1 cellular context compared by ENCODE assay signal in the genomic region with DNA sequence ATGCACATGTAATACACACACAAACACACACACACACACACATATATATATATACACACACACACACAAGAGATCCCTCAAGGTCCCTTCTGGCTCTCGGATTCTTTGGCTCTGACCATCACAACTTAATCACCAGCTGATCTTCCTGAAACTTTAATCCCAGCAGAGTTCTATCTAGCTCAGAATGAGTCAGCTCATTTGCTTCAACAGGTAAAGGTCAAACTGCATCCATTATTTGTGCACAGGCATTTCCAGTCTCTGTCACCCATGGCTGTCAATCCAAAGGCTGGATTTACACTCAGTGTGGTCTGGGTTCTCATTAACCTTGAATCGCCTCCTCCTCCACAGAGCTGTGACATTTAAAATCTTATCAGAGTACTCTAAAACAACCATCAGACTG.
TF ChIP-seq lines count a peak whose summit lies in the region.

No MANE protein-coding gene starts in this region.

TF ChIP-seq in HepG2, 621 proteins besides CTCF, POLR2A, EP300 and RAD21 (continued from another document):
- TF ChIP-seq, protein P1, sequence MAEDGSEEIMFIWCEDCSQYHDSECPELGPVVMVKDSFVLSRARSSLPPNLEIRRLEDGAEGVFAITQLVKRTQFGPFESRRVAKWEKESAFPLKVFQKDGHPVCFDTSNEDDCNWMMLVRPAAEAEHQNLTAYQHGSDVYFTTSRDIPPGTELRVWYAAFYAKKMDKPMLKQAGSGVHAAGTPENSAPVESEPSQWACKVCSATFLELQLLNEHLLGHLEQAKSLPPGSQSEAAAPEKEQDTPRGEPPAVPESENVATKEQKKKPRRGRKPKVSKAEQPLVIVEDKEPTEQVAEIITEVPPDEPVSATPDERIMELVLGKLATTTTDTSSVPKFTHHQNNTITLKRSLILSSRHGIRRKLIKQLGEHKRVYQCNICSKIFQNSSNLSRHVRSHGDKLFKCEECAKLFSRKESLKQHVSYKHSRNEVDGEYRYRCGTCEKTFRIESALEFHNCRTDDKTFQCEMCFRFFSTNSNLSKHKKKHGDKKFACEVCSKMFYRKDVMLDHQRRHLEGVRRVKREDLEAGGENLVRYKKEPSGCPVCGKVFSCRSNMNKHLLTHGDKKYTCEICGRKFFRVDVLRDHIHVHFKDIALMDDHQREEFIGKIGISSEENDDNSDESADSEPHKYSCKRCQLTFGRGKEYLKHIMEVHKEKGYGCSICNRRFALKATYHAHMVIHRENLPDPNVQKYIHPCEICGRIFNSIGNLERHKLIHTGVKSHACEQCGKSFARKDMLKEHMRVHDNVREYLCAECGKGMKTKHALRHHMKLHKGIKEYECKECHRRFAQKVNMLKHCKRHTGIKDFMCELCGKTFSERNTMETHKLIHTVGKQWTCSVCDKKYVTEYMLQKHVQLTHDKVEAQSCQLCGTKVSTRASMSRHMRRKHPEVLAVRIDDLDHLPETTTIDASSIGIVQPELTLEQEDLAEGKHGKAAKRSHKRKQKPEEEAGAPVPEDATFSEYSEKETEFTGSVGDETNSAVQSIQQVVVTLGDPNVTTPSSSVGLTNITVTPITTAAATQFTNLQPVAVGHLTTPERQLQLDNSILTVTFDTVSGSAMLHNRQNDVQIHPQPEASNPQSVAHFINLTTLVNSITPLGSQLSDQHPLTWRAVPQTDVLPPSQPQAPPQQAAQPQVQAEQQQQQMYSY (CRISPR knock-in tag; IDR thresholded peaks at IDR 0.05), result no peak
- TF ChIP-seq, protein P2, sequence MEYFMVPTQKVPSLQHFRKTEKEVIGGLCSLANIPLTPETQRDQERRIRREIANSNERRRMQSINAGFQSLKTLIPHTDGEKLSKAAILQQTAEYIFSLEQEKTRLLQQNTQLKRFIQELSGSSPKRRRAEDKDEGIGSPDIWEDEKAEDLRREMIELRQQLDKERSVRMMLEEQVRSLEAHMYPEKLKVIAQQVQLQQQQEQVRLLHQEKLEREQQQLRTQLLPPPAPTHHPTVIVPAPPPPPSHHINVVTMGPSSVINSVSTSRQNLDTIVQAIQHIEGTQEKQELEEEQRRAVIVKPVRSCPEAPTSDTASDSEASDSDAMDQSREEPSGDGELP (IDR thresholded peaks at IDR 0.05; ENCODE audit: borderline replicate concordance, low read depth), result peak; percentile 30; the same call in 1 of the 2 replicates
- TF ChIP-seq MBD4 (IDR thresholded peaks at IDR 0.05; ENCODE audit: borderline replicate concordance, low read length), result no peak
- 0 out of 2 replicates have a peak, but pooled peaks have one; percentile 26 for TF ChIP-seq MAFF (IDR thresholded peaks at IDR 0.05; ENCODE audit: low read depth, low read length)
- no peak for TF ChIP-seq MTA1 (CRISPR knock-in tag; IDR thresholded peaks at IDR 0.05; ENCODE audit: borderline replicate concordance)
- TF ChIP-seq, protein P3, sequence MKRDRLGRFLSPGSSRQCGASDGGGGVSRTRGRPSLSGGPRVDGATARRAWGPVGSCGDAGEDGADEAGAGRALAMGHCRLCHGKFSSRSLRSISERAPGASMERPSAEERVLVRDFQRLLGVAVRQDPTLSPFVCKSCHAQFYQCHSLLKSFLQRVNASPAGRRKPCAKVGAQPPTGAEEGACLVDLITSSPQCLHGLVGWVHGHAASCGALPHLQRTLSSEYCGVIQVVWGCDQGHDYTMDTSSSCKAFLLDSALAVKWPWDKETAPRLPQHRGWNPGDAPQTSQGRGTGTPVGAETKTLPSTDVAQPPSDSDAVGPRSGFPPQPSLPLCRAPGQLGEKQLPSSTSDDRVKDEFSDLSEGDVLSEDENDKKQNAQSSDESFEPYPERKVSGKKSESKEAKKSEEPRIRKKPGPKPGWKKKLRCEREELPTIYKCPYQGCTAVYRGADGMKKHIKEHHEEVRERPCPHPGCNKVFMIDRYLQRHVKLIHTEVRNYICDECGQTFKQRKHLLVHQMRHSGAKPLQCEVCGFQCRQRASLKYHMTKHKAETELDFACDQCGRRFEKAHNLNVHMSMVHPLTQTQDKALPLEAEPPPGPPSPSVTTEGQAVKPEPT (CRISPR knock-in tag; IDR thresholded peaks at IDR 0.05; ENCODE audit: low read depth), result no peak
- no peak for TF ChIP-seq CC2D1A (CRISPR knock-in tag; IDR thresholded peaks at IDR 0.05)
- no peak for TF ChIP-seq ZNF607 (CRISPR knock-in tag; IDR thresholded peaks at IDR 0.05; ENCODE audit: borderline replicate concordance)
- no peak for TF ChIP-seq ZNF251 (CRISPR knock-in tag; IDR thresholded peaks at IDR 0.05)
- TF ChIP-seq, protein P4, sequence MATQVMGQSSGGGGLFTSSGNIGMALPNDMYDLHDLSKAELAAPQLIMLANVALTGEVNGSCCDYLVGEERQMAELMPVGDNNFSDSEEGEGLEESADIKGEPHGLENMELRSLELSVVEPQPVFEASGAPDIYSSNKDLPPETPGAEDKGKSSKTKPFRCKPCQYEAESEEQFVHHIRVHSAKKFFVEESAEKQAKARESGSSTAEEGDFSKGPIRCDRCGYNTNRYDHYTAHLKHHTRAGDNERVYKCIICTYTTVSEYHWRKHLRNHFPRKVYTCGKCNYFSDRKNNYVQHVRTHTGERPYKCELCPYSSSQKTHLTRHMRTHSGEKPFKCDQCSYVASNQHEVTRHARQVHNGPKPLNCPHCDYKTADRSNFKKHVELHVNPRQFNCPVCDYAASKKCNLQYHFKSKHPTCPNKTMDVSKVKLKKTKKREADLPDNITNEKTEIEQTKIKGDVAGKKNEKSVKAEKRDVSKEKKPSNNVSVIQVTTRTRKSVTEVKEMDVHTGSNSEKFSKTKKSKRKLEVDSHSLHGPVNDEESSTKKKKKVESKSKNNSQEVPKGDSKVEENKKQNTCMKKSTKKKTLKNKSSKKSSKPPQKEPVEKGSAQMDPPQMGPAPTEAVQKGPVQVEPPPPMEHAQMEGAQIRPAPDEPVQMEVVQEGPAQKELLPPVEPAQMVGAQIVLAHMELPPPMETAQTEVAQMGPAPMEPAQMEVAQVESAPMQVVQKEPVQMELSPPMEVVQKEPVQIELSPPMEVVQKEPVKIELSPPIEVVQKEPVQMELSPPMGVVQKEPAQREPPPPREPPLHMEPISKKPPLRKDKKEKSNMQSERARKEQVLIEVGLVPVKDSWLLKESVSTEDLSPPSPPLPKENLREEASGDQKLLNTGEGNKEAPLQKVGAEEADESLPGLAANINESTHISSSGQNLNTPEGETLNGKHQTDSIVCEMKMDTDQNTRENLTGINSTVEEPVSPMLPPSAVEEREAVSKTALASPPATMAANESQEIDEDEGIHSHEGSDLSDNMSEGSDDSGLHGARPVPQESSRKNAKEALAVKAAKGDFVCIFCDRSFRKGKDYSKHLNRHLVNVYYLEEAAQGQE (IDR thresholded peaks at IDR 0.05; ENCODE audit: borderline replicate concordance in 1 of 2, low read depth in 1 of 2, low read length in 2 of 2), result no peak
- TF ChIP-seq, protein P5, sequence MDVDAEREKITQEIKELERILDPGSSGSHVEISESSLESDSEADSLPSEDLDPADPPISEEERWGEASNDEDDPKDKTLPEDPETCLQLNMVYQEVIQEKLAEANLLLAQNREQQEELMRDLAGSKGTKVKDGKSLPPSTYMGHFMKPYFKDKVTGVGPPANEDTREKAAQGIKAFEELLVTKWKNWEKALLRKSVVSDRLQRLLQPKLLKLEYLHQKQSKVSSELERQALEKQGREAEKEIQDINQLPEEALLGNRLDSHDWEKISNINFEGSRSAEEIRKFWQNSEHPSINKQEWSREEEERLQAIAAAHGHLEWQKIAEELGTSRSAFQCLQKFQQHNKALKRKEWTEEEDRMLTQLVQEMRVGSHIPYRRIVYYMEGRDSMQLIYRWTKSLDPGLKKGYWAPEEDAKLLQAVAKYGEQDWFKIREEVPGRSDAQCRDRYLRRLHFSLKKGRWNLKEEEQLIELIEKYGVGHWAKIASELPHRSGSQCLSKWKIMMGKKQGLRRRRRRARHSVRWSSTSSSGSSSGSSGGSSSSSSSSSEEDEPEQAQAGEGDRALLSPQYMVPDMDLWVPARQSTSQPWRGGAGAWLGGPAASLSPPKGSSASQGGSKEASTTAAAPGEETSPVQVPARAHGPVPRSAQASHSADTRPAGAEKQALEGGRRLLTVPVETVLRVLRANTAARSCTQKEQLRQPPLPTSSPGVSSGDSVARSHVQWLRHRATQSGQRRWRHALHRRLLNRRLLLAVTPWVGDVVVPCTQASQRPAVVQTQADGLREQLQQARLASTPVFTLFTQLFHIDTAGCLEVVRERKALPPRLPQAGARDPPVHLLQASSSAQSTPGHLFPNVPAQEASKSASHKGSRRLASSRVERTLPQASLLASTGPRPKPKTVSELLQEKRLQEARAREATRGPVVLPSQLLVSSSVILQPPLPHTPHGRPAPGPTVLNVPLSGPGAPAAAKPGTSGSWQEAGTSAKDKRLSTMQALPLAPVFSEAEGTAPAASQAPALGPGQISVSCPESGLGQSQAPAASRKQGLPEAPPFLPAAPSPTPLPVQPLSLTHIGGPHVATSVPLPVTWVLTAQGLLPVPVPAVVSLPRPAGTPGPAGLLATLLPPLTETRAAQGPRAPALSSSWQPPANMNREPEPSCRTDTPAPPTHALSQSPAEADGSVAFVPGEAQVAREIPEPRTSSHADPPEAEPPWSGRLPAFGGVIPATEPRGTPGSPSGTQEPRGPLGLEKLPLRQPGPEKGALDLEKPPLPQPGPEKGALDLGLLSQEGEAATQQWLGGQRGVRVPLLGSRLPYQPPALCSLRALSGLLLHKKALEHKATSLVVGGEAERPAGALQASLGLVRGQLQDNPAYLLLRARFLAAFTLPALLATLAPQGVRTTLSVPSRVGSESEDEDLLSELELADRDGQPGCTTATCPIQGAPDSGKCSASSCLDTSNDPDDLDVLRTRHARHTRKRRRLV (CRISPR knock-in tag; IDR thresholded peaks at IDR 0.05), result no peak
- TF ChIP-seq MAFK (conservative IDR thresholded peaks at IDR 0.05 in 1 of 2, IDR thresholded peaks at IDR 0.05 in 1 of 2; ENCODE audit: low read length in 2 of 2), result 0 out of 4 replicates have a peak, but pooled peaks of 1 of the 2 experiments have one; percentile 14
- TF ChIP-seq NFE2L2 (IDR thresholded peaks at IDR 0.05; ENCODE audit: low read length), result peak; percentile 89
- no peak for TF ChIP-seq ZNF772 (CRISPR knock-in tag; IDR thresholded peaks at IDR 0.05)
- peak; percentile 75; the same call in 1 of the 2 replicates for TF ChIP-seq NFE2 (CRISPR knock-in tag; IDR thresholded peaks at IDR 0.05)
- TF ChIP-seq, protein P6, sequence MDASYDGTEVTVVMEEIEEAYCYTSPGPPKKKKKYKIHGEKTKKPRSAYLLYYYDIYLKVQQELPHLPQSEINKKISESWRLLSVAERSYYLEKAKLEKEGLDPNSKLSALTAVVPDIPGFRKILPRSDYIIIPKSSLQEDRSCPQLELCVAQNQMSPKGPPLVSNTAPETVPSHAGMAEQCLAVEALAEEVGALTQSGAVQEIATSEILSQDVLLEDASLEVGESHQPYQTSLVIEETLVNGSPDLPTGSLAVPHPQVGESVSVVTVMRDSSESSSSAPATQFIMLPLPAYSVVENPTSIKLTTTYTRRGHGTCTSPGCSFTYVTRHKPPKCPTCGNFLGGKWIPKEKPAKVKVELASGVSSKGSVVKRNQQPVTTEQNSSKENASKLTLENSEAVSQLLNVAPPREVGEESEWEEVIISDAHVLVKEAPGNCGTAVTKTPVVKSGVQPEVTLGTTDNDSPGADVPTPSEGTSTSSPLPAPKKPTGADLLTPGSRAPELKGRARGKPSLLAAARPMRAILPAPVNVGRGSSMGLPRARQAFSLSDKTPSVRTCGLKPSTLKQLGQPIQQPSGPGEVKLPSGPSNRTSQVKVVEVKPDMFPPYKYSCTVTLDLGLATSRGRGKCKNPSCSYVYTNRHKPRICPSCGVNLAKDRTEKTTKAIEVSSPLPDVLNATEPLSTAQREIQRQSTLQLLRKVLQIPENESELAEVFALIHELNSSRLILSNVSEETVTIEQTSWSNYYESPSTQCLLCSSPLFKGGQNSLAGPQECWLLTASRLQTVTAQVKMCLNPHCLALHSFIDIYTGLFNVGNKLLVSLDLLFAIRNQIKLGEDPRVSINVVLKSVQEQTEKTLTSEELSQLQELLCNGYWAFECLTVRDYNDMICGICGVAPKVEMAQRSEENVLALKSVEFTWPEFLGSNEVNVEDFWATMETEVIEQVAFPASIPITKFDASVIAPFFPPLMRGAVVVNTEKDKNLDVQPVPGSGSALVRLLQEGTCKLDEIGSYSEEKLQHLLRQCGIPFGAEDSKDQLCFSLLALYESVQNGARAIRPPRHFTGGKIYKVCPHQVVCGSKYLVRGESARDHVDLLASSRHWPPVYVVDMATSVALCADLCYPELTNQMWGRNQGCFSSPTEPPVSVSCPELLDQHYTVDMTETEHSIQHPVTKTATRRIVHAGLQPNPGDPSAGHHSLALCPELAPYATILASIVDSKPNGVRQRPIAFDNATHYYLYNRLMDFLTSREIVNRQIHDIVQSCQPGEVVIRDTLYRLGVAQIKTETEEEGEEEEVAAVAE (CRISPR knock-in tag; IDR thresholded peaks at IDR 0.05; ENCODE audit: borderline replicate concordance), result no peak
- TF ChIP-seq MAZ (IDR thresholded peaks at IDR 0.05; ENCODE audit: borderline replicate concordance, low read depth, low read length), result no peak
- TF ChIP-seq MAZ (CRISPR knock-in tag; IDR thresholded peaks at IDR 0.05; ENCODE audit: low read depth), result no peak
- no peak for TF ChIP-seq TBL1XR1 (IDR thresholded peaks at IDR 0.05; ENCODE audit: borderline replicate concordance, low read length, partially characterized antibody)
TF ChIP-seq in HepG2: peak in this region for 7.
